Comparison of ENCODE assay signal across 25 cellular contexts in genomic region chr10:112613620-112614019, GRCh38.
"Had no signal": no experiment of that assay in that cellular context is flagged by ENCODE, and none has a peak within 500 bp of the region (broad histone marks: within the 10 kb centered on the region; RNA-seq: fewer than 3 reads in every experiment).

No MANE protein-coding gene starts in this region.

- H3K4me3 ChIP-seq: coronary artery, dorsolateral prefrontal cortex, hepatocyte, lower lobe of right lung, skin epidermis, thoracic aorta, uterus had no signal

- H3K9me3 ChIP-seq: lower lobe of right lung, thoracic aorta, uterus had no signal

- H3K27me3 ChIP-seq: dorsolateral prefrontal cortex, hepatocyte, uterus had no signal

- H3K4me1 ChIP-seq: lower lobe of right lung, uterus had no signal

- DNase-seq: activated B cell treated with CpG ODN at 0.5 μM for 24 hours; activated CD4-positive, alpha-beta T cell treated with anti-CD3 and anti-CD28 coated beads for 36 hours; activated CD4-positive, alpha-beta T cell treated with anti-CD3 and anti-CD28 coated beads, Interleukin-2, amount 50 U/mL, for 4 hours; activated naive CD4-positive, alpha-beta T cell treated with Interleukin-2 at 50 U/mL for 16 hours; activated T-cell treated with anti-CD3 and anti-CD28 coated beads for 4 hours; activated T-cell treated with anti-CD3 and anti-CD28 coated beads, Interleukin-2, amount 50 U/mL, for 72 hours; anterior cingulate cortex; dorsolateral prefrontal cortex; effector memory CD4-positive, alpha-beta T cell; kidney; left colon; lower lobe of right lung; mesenchymal stem cell; naive thymus-derived CD8-positive, alpha-beta T cell; stimulated activated CD4-positive, alpha-beta T cell treated with anti-CD3 and anti-CD28 coated beads, Interleukin-12 subunit alpha, Interleukin-12 subunit beta, amount 100 ng/mL, for 4 hours; stimulated activated CD4-positive, alpha-beta T cell treated with anti-CD3 and anti-CD28 coated beads, Interleukin-4, amount 100 ng/mL, for 1 hour; T-helper 1 cell; uterus had no signal

- H3K36me3 ChIP-seq: lower lobe of right lung, thoracic aorta, uterus had no signal

- H3K27ac ChIP-seq: coronary artery, dorsolateral prefrontal cortex, hepatocyte, lower lobe of right lung, skin epidermis, thoracic aorta, uterus had no signal

- ATAC-seq: activated CD4-positive, alpha-beta T cell treated with anti-CD3 and anti-CD28 coated beads for 36 hours; activated T-cell treated with anti-CD3 and anti-CD28 coated beads, Interleukin-2, amount 50 U/mL, for 72 hours; left colon; lower lobe of right lung; naive thymus-derived CD8-positive, alpha-beta T cell; sciatic nerve had no signal

- FAIRE-seq: bronchial epithelial cell, frontal cortex, kidney had no signal
